ENCODE assay signal across 1 cellular context in the genomic region with DNA sequence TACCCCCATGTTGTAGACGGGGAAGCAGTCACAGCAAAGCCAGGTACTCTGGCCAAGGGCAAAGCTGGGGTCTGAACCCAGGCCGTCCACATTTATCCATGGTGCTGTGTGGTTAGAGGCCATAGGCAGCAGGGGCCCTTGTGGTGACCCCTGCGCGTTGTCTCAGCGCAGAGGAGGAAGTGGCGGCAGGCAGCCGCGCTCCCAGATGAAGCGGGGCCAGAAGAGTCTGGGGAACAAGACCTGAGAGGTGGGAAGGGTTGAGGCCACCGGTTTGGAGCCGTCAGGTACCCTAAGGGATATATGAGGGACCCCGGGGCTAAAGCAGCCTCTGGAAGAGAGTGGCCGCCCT.
TF ChIP-seq lines count a peak whose summit lies in the region.

No MANE protein-coding gene starts in this region.

TF ChIP-seq in HepG2, 621 proteins besides CTCF, POLR2A, EP300 and RAD21 (continued from another document):
- TF ChIP-seq HHEX (CRISPR knock-in tag; IDR thresholded peaks at IDR 0.05) (no peak), ZNF292 (CRISPR knock-in tag; IDR thresholded peaks at IDR 0.05; ENCODE audit: borderline replicate concordance, low read depth) (no peak), ELF1 (CRISPR knock-in tag; IDR thresholded peaks at IDR 0.05) (peak; percentile 10; the same call in 1 of the 2 replicates), FOSL2 (CRISPR knock-in tag; IDR thresholded peaks at IDR 0.05) (no peak), ZNF326 (CRISPR knock-in tag; IDR thresholded peaks at IDR 0.05; ENCODE audit: borderline replicate concordance) (no peak), NR2F1 (CRISPR knock-in tag; IDR thresholded peaks at IDR 0.05) (no peak), ZNF746 (CRISPR knock-in tag; IDR thresholded peaks at IDR 0.05) (no peak), KLF12 (CRISPR knock-in tag; IDR thresholded peaks at IDR 0.05; ENCODE audit: borderline replicate concordance) (0 out of 2 replicates have a peak, but pooled peaks have one; percentile 8), NFATC3 (CRISPR knock-in tag; IDR thresholded peaks at IDR 0.05) (no peak), HOXD1 (CRISPR knock-in tag; IDR thresholded peaks at IDR 0.05) (no peak), XRCC5 (optimal IDR thresholded peaks at IDR 0.05; ENCODE audit: low read length) (peak; percentile 14), NR3C1 (CRISPR knock-in tag; IDR thresholded peaks at IDR 0.05) (no peak), ZNF652 (CRISPR knock-in tag; IDR thresholded peaks at IDR 0.05; ENCODE audit: borderline replicate concordance, low read depth) (no peak), HOXA7 (CRISPR knock-in tag; IDR thresholded peaks at IDR 0.05) (no peak), RFX3 (CRISPR knock-in tag; IDR thresholded peaks at IDR 0.05) (no peak), HDAC6 (IDR thresholded peaks at IDR 0.05; ENCODE audit: low read depth, low read length) (no peak), ZNF580 (CRISPR knock-in tag; IDR thresholded peaks at IDR 0.05; ENCODE audit: borderline replicate concordance, low read depth) (0 out of 2 replicates have a peak, but pooled peaks have one; percentile 1)
- TF ChIP-seq, protein P1, sequence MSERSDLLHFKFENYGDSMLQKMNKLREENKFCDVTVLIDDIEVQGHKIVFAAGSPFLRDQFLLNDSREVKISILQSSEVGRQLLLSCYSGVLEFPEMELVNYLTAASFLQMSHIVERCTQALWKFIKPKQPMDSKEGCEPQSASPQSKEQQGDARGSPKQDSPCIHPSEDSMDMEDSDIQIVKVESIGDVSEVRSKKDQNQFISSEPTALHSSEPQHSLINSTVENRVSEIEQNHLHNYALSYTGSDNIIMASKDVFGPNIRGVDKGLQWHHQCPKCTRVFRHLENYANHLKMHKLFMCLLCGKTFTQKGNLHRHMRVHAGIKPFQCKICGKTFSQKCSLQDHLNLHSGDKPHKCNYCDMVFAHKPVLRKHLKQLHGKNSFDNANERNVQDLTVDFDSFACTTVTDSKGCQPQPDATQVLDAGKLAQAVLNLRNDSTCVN (CRISPR knock-in tag; IDR thresholded peaks at IDR 0.05; ENCODE audit: borderline replicate concordance): no peak
TF ChIP-seq in HepG2: peak in this region for 7.
